1 cellular context compared by ENCODE assay signal in genomic region chr2:225010804-225011203, GRCh38.
TF ChIP-seq lines count a peak whose summit lies in the region.

No MANE protein-coding gene starts in this region.

TF ChIP-seq in K562, 482 proteins besides CTCF, POLR2A, EP300 and RAD21:
- TF ChIP-seq FOSL1 (tag; conservative IDR thresholded peaks at IDR 0.05) = peak; percentile 90
- no peak for TF ChIP-seq ZNF277 (CRISPR knock-in tag; IDR thresholded peaks at IDR 0.05; ENCODE audit: borderline replicate concordance)
